Comparison of ENCODE assay signal across 23 cellular contexts in genomic region chr20:48287552-48288170, GRCh38.
A peak's percentile ranks its signal among the peaks of the same experiment; 100 is the strongest.
DNase-seq lines count a peak whose midpoint lies in the region; FAIRE-seq and TF ChIP-seq lines count a peak whose summit lies in the region.
"Had no signal": no experiment of that assay in that cellular context is flagged by ENCODE, and none has a peak within 500 bp of the region (broad histone marks: within the 10 kb centered on the region; RNA-seq: fewer than 3 reads in every experiment).

No MANE protein-coding gene starts in this region.

- H3K36me3 Mint-ChIP-seq in Caco-2 (ENCODE audit: insufficient read depth, unreplicated experiment) (peaks cover 9% of the 10 kb centered on the region), astrocyte (ENCODE audit: low read depth, unreplicated experiment) (peaks cover 1% of the 10 kb centered on the region)

- H3K4me3 Mint-ChIP-seq in Caco-2 (ENCODE audit: unreplicated experiment), result peak overlapping the region; percentile 17
- H3K4me3 Mint-ChIP-seq in astrocyte (ENCODE audit: unreplicated experiment), result no peak overlapping the region
- H3K4me3 Mint-ChIP-seq: HFFc6 had no signal

- TF ChIP-seq EP300 in stomach (IDR thresholded peaks at IDR 0.05), result no peak

- H3K79me2 ChIP-seq in astrocyte (ENCODE audit: insufficient read depth, low read length) (no peaks in the 10 kb centered on the region), hepatocyte (no peaks in the 10 kb centered on the region)

- H3K9me3 ChIP-seq in Caco-2 (no peaks in the 10 kb centered on the region), astrocyte (ENCODE audit: insufficient read depth, low read depth, low read length) (no peaks in the 10 kb centered on the region), hepatocyte (ENCODE audit: low read depth) (no peaks in the 10 kb centered on the region), stomach (no peaks in the 10 kb centered on the region)

- H3K27ac Mint-ChIP-seq in Caco-2 (ENCODE audit: unreplicated experiment) (peak overlapping the region; percentile 78), astrocyte (ENCODE audit: unreplicated experiment) (peak overlapping the region; percentile 71)
- H3K27ac Mint-ChIP-seq: HFFc6 had no signal

- TF ChIP-seq POLR2A in stomach (IDR thresholded peaks at IDR 0.05), result no peak
- no peak for TF ChIP-seq POLR2A in lower leg skin (IDR thresholded peaks at IDR 0.05)

- no peak for FAIRE-seq in astrocyte (lab: Jason Lieb, UNC)
- FAIRE-seq: GM12878 had no signal

- H2AFZ ChIP-seq in astrocyte (ENCODE audit: low read depth, low read length) (no peak overlapping the region), hepatocyte (no peak overlapping the region)

- H4K20me1 ChIP-seq in astrocyte (ENCODE audit: insufficient read depth, low read length) (no peaks in the 10 kb centered on the region), hepatocyte (ENCODE audit: insufficient read depth, poor library complexity, severe bottlenecking) (no peaks in the 10 kb centered on the region)

- H3K36me3 ChIP-seq in Caco-2 (ENCODE audit: control insufficient read depth, insufficient read depth, low read length) (no peaks in the 10 kb centered on the region), astrocyte (ENCODE audit: insufficient read depth, low read length) (no peaks in the 10 kb centered on the region), hepatocyte (replicated peaks; ENCODE audit: insufficient read depth, low read depth) (no peaks in the 10 kb centered on the region), stomach (no peaks in the 10 kb centered on the region)

- H3K9me2 ChIP-seq in hepatocyte (replicated peaks; ENCODE audit: insufficient read depth), result no peaks in the 10 kb centered on the region

- H3K27me3 Mint-ChIP-seq in Caco-2 (ENCODE audit: insufficient read depth, unreplicated experiment) (no peaks in the 10 kb centered on the region), astrocyte (ENCODE audit: low read depth, unreplicated experiment) (peaks cover 21% of the 10 kb centered on the region)

- H3K27me3 ChIP-seq in Caco-2 (replicated peaks; ENCODE audit: control insufficient read depth, insufficient read depth, low read length) (no peaks in the 10 kb centered on the region), astrocyte (ENCODE audit: insufficient read depth, low read length) (peaks cover 15% of the 10 kb centered on the region), hepatocyte (no peaks in the 10 kb centered on the region), stomach (no peaks in the 10 kb centered on the region)

- intact Hi-C loops in Caco-2 (cut with micrococcal nuclease; ENCODE audit: unreplicated experiment) (no loop called here), stomach (cut with DNase I; ENCODE audit: low total_unique reads) (no loop called here), lower leg skin (cut with DNase I; ENCODE audit: low total_unique reads) (no loop called here)

- no peak overlapping the region for H3K4me3 ChIP-seq in Caco-2 (ENCODE audit: low read depth, low read length)
- H3K4me3 ChIP-seq in astrocyte (ENCODE audit: insufficient read depth, low read depth, low read length), result no peak overlapping the region
- H3K4me3 ChIP-seq in hepatocyte, result no peak overlapping the region
- H3K4me3 ChIP-seq in stomach, result no peak overlapping the region
- H3K4me3 ChIP-seq in lower leg skin (ENCODE audit: low read depth, poor library complexity, severe bottlenecking), result no peak overlapping the region
- H3K4me3 ChIP-seq: GM12878 had no signal

- H3K4me1 Mint-ChIP-seq in Caco-2 (ENCODE audit: low read depth, unreplicated experiment) (peaks cover 51% of the 10 kb centered on the region), astrocyte (ENCODE audit: low read depth, unreplicated experiment) (peaks cover 34% of the 10 kb centered on the region)

- BruUV-seq in Caco-2 (replicated peaks; lab: Mats Ljungman, UMichigan), result no TSS peak

- H3K4me1 ChIP-seq in Caco-2, result peaks cover 42% of the 10 kb centered on the region
- peaks cover 19% of the 10 kb centered on the region for H3K4me1 ChIP-seq in astrocyte (ENCODE audit: insufficient read depth, low read length)
- H3K4me1 ChIP-seq in hepatocyte (ENCODE audit: insufficient read depth), result peaks cover 21% of the 10 kb centered on the region
- H3K4me1 ChIP-seq in stomach, result peaks cover 18 to 33% (median 22%) of the 10 kb centered on the region in 4 donors

- H3K27ac ChIP-seq in astrocyte (ENCODE audit: low read depth, low read length) (no peak overlapping the region), hepatocyte (peak overlapping the region; percentile 48), stomach (peak overlapping the region in 4 of 5 donors; percentile 18 to 67 (median 50))
- H3K27ac ChIP-seq: C4-2B had no signal

- no peak for TF ChIP-seq CTCF in Caco-2 (IDR thresholded peaks at IDR 0.05; ENCODE audit: insufficient read depth in 1 of 2, low read depth in 1 of 2, low read length in 1 of 2, severe bottlenecking in 1 of 2, unreplicated experiment in 1 of 2)
- TF ChIP-seq CTCF in astrocyte (IDR thresholded peaks at IDR 0.05; ENCODE audit: insufficient read depth, low read depth, low read length), result no peak
- no peak for TF ChIP-seq CTCF in hepatocyte (IDR thresholded peaks at IDR 0.05; ENCODE audit: poor library complexity)
- TF ChIP-seq CTCF in stomach (IDR thresholded peaks at IDR 0.05), result no peak
- TF ChIP-seq CTCF in lower leg skin (IDR thresholded peaks at IDR 0.05), result no peak

- DNase-seq in Caco-2 (no peak), astrocyte (ENCODE audit: low read depth) (no peak), hepatocyte (ENCODE audit: low spot score) (no peak), stomach (no peak), RPMI8226 (no peak), NCI-H774 (lab: John Stamatoyannopoulos, UW) (no peak), lower leg skin (ENCODE audit: low spot score in 2 of 2) (no peak), superior temporal gyrus (ENCODE audit: extremely low spot score) (no peak)
- DNase-seq: ACHN; activated CD4-positive, alpha-beta T cell treated with anti-CD3 and anti-CD28 coated beads for 48 hours; activated effector memory CD4-positive, alpha-beta T cell treated with Interleukin-2 at 50 U/mL for 16 hours; central memory CD4-positive, alpha-beta T cell; effector CD8-positive, alpha-beta T cell; GDM1; HFFc6; KBM-7; NCI-H2081 treated with DMSO at 0.1 percent for 48 hours; NCI-H524; occipital lobe; right cardiac atrium; SW 1271 had no signal

- POLR2A ChIA-PET in Caco-2 (lab: Charles Lee), result interaction anchor here (1.1 kb wide), 1 partner anchor 8 kb away, joined by 3 read pairs; no protein-coding TSS in a partner anchor

- CTCF ChIA-PET in Caco-2 (lab: Charles Lee), result interaction anchor here (1.9 kb wide), 1 partner anchor 8 kb away, joined by 17 read pairs; no protein-coding TSS in a partner anchor

- no peak overlapping the region for H3K9ac ChIP-seq in astrocyte (ENCODE audit: low read length)

- H3K4me2 ChIP-seq in astrocyte (ENCODE audit: low read length) (no peak overlapping the region), hepatocyte (no peak overlapping the region)

- H3K9me3 Mint-ChIP-seq in Caco-2 (ENCODE audit: unreplicated experiment) (peaks cover 28% of the 10 kb centered on the region), astrocyte (ENCODE audit: unreplicated experiment) (peaks cover 5% of the 10 kb centered on the region)

- 85% methylated on average over 4 of the region's 6 CpGs for WGBS in hepatocyte (ENCODE audit: low lambda C conversion rate, missing lambda C conversion rate)
- 84 to 90% (median 86%) methylated on average over 6 of the region's 6 CpGs for WGBS in stomach, 5 donors
- WGBS in lower leg skin, 2 donors, result 91 to 94% methylated on average over 6 of the region's 6 CpGs
